ENCODE assay signal across 1 cellular context in genomic region chr4:121011138-121011537, GRCh38.
TF ChIP-seq lines count a peak whose summit lies in the region.

No MANE protein-coding gene starts in this region.

TF ChIP-seq in WTC11, 78 proteins besides CTCF, POLR2A, EP300 and RAD21:
- TF ChIP-seq ZNF317 (CRISPR knock-in tag; IDR thresholded peaks at IDR 0.05; ENCODE audit: borderline replicate concordance, low read depth) (no peak), NR1H2 (CRISPR knock-in tag; IDR thresholded peaks at IDR 0.05) (no peak), SMAD4 (CRISPR knock-in tag; IDR thresholded peaks at IDR 0.05) (no peak), PREB (CRISPR knock-in tag; IDR thresholded peaks at IDR 0.05; ENCODE audit: borderline replicate concordance) (no peak)
